Comparison of ENCODE assay signal across 8 cellular contexts in genomic region chr4:25378130-25378743, GRCh38. TPM values are rescaled to one million over a fixed set of nuclear protein-coding genes. Genes with fewer than 3 reads are reported as not detected.
DNase-seq lines count a peak whose midpoint lies in the region; FAIRE-seq and TF ChIP-seq lines count a peak whose summit lies in the region.
"Had no signal": no experiment of that assay in that cellular context is flagged by ENCODE, and none has a peak within 500 bp of the region (broad histone marks: within the 10 kb centered on the region; RNA-seq: fewer than 3 reads in every experiment).

No MANE protein-coding gene starts in this region.

- 96% methylated on average over 10 of the region's 10 CpGs for WGBS in thymus

- H3K4me3 ChIP-seq in HEK293 (ENCODE audit: low read depth, low read length) (peak overlapping the region; percentile 89), WERI-Rb-1 (ENCODE audit: low read depth, low read length) (peak overlapping the region; percentile 89), kidney epithelial cell (ENCODE audit: low read depth, low read length) (peak overlapping the region; percentile 65), thymus (ENCODE audit: low read length) (peak overlapping the region; percentile 95)

- no peaks in the 10 kb centered on the region for H3K9me3 ChIP-seq in HEK293 (ENCODE audit: control insufficient read depth, insufficient read depth, low read depth, low read length)
- no peaks in the 10 kb centered on the region for H3K9me3 ChIP-seq in WERI-Rb-1 (ENCODE audit: severe bottlenecking)
- no peaks in the 10 kb centered on the region for H3K9me3 ChIP-seq in thymus (ENCODE audit: control insufficient read depth)

- H3K4me1 ChIP-seq in HEK293 (ENCODE audit: control insufficient read depth, insufficient read depth, low read length): 0 out of 2 replicates have a peak, but pooled peaks cover 3% of the 10 kb centered on the region
- peaks cover 18% of the 10 kb centered on the region for H3K4me1 ChIP-seq in thymus (ENCODE audit: control insufficient read depth, insufficient read depth, low read length)

- no peak overlapping the region for H3K27ac ChIP-seq in HEK293 (ENCODE audit: extremely low read depth, low read depth, low read length)
- H3K27ac ChIP-seq in WERI-Rb-1: no peak overlapping the region
- no peak overlapping the region for H3K27ac ChIP-seq in thymus (ENCODE audit: low read depth)

- CTCF ChIA-PET in HEK293 (lab: Yijun Ruan, JAX): interaction anchor here (0.6 to 1.3 kb wide), 3 partner anchors 9 to 218 kb away, joined by 4 read pairs; partner anchors contain the start of gene ZCCHC4

- H3K36me3 ChIP-seq in HEK293 (ENCODE audit: control insufficient read depth in 2 of 2, insufficient read depth in 1 of 2, low read length in 2 of 2) (peaks cover 4 to 37% of the 10 kb centered on the region in 2 experiments), WERI-Rb-1 (peaks cover 13% of the 10 kb centered on the region), kidney epithelial cell (ENCODE audit: control insufficient read depth, insufficient read depth, low read length) (no peaks in the 10 kb centered on the region), thymus (ENCODE audit: control insufficient read depth, insufficient read depth) (peaks cover 15% of the 10 kb centered on the region)

- no peak for DNase-seq in WERI-Rb-1
- no peak for DNase-seq in kidney epithelial cell (ENCODE audit: low read depth)
- DNase-seq in NCI-H2029 (lab: John Stamatoyannopoulos, UW): no peak
- DNase-seq in islet precursor cell: no peak
- DNase-seq in H54 (ENCODE audit: insufficient read length, low spot score): no peak
- DNase-seq: activated gamma-delta T cell had no signal

- no peak for FAIRE-seq in H54 (lab: Jason Lieb, UNC)

- POLR2A ChIA-PET in HEK293 (lab: Yijun Ruan, JAX): no interaction called here

- no peak for TF ChIP-seq CTCF in HEK293 (tag by site-specific recombination; IDR thresholded peaks at IDR 0.05)
- no peak for TF ChIP-seq CTCF in WERI-Rb-1 (IDR thresholded peaks at IDR 0.05; ENCODE audit: low read depth, low read length)
- TF ChIP-seq CTCF in kidney epithelial cell (IDR thresholded peaks at IDR 0.05; ENCODE audit: insufficient read depth, low read length, poor library complexity, severe bottlenecking): no peak

- no peak for TF ChIP-seq POLR2A in H54 (IDR thresholded peaks at IDR 0.05; ENCODE audit: low read depth, low read length)

- H3K27me3 ChIP-seq in WERI-Rb-1 (ENCODE audit: insufficient read depth, low read depth, severe bottlenecking): no peaks in the 10 kb centered on the region
- no peaks in the 10 kb centered on the region for H3K27me3 ChIP-seq in kidney epithelial cell (ENCODE audit: control insufficient read depth, insufficient read depth, low read length)
- H3K27me3 ChIP-seq in thymus (ENCODE audit: control insufficient read depth, insufficient read depth): no peaks in the 10 kb centered on the region

TF ChIP-seq in HEK293, 187 proteins besides CTCF, POLR2A, EP300 and RAD21:
- TF ChIP-seq GLIS2 (tag by site-specific recombination; IDR thresholded peaks at IDR 0.05): no peak
- peak; percentile 76 for TF ChIP-seq SETDB1 (IDR thresholded peaks at IDR 0.05; ENCODE audit: insufficient read length, low read length)
- TF ChIP-seq ZNF639 (tag by site-specific recombination; IDR thresholded peaks at IDR 0.05): no peak
- TF ChIP-seq ZNF280D (tag by site-specific recombination; IDR thresholded peaks at IDR 0.05): peak; percentile 38; the same call in 1 of the 2 replicates

RNA-seq across cellular contexts. Expression of gene ANAPC4, which starts 1.2 kb away (rescaled TPM):
- total RNA-seq in kidney epithelial cell: 16.6 and 24.9 TPM in 2 replicates
- polyA plus RNA-seq in thymus: 60.3 TPM
